ENCODE assay signal across 1 cellular context in genomic region chr14:93998871-93999403, GRCh38.
A peak's percentile ranks its signal among the peaks of the same experiment; 100 is the strongest.
TF ChIP-seq lines count a peak whose summit lies in the region.

No MANE protein-coding gene starts in this region.

TF ChIP-seq in GM12878, 131 proteins besides CTCF, POLR2A, EP300 and RAD21:
- TF ChIP-seq ZBTB40 (IDR thresholded peaks at IDR 0.05; ENCODE audit: borderline replicate concordance) (no peak), NR2F1 (conservative IDR thresholded peaks at IDR 0.05) (peak; percentile 21; the same call in 1 of the 2 replicates), ESRRA (IDR thresholded peaks at IDR 0.05; ENCODE audit: low read length) (peak; percentile 59; the same call in 1 of the 2 replicates), IRF4 (IDR thresholded peaks at IDR 0.05; ENCODE audit: low read depth, low read length) (no peak), CEBPB (IDR thresholded peaks at IDR 0.05; ENCODE audit: borderline replicate concordance in 1 of 2, low read depth in 2 of 2, low read length in 2 of 2) (no peak), BHLHE40 (IDR thresholded peaks at IDR 0.05; ENCODE audit: borderline replicate concordance in 1 of 2, low read depth in 2 of 2, low read length in 1 of 2) (peak in 1 of 2 experiments; percentile 40; a peak in 1 of 4 replicates), ZNF592 (IDR thresholded peaks at IDR 0.05) (0 out of 2 replicates have a peak, but pooled peaks have one; percentile 5), ZNF217 (IDR thresholded peaks at IDR 0.05) (no peak), NRF1 (conservative IDR thresholded peaks at IDR 0.05; ENCODE audit: low read depth, low read length) (no peak), ZNF384 (IDR thresholded peaks at IDR 0.05; ENCODE audit: borderline replicate concordance, low read depth, low read length) (no peak), ZBED1 (IDR thresholded peaks at IDR 0.05; ENCODE audit: borderline replicate concordance) (no peak), FOXM1 (IDR thresholded peaks at IDR 0.05; ENCODE audit: low read depth, low read length) (no peak)
